8 cellular contexts compared by ENCODE assay signal in the genomic region with DNA sequence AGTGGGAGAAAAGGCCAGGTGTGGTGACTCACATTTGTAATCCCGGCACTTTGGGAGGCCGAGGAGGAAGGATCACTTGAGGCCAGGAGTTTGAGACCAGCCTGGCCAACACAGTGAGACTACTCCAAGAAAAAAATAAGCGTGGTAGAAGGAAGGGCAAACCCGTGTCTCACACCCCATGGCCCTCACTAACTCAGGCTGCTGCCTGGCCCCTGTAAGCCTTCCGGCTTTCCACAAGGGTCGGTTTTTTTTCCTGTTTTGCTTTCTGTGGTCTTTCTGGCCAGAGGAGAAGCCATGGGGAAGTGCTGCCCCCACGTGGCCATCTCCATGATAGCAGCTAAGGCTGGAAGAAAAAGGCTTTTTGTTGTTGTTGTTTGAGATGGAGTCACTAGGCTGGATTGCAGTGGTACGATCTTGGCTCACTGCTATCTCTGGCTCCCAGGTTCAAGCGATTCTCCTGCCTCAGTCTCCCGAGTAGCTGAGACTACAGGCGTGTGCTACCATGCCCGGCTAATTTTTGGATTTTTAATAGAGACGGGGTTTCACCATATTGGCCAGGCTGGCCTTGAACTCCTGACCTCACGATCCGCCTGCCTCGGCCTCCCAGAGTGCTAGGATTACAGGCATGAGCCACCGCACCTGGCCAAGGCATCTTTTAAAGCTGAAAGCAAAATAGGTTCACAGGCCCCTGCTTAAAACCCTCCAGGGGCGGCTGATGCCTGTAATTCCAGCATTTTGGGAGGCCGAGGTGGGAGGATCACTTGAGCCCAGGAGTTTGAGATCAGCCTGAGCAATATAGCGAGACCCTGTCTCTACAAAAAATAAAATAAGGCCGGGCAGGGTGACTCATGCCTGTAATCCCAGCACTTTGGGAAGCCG. TPM values are rescaled to one million over a fixed set of nuclear protein-coding genes. Genes with fewer than 3 reads are reported as not detected.
DNase-seq lines count a peak whose midpoint lies in the region; ATAC-seq lines count a peak whose summit lies in the region.

No MANE protein-coding gene starts in this region.

- CTCF ChIA-PET in CD4-positive, alpha-beta memory T cell (lab: Charles Lee; ENCODE audit: partially characterized antibody): interaction anchor here (0.7 to 6.7 kb wide), 19 partner anchors 8 to 242 kb away, joined by 3 to 123 read pairs (median 3); a partner anchor contains a TSS

- H3K27me3 ChIP-seq in CD4-positive, alpha-beta memory T cell (ENCODE audit: insufficient read depth, low read length): no peaks in the 10 kb centered on the region

- intact Hi-C loops in CD4-positive, alpha-beta memory T cell (cut with micrococcal nuclease): loop anchor here (2.0 kb wide), 2 partner anchors 238 to 478 kb away; no protein-coding TSS in a partner anchor

- H3K36me3 Mint-ChIP-seq in CD4-positive, alpha-beta memory T cell: peaks cover 0 to 2% of the 10 kb centered on the region in 2 donors
- no peaks in the 10 kb centered on the region for H3K36me3 Mint-ChIP-seq in natural killer cell treated with Interleukin-12 subunit alpha and Interleukin-12 subunit beta and Interleukin-15 and Interleukin-18, amount 100 ng/mL, for 72 hours

- H3K36me3 ChIP-seq in CD4-positive, alpha-beta memory T cell (ENCODE audit: insufficient read depth, low read length): no peaks in the 10 kb centered on the region

- ATAC-seq in natural killer cell treated with Interleukin-12 subunit alpha and Interleukin-12 subunit beta and Interleukin-15 and Interleukin-18, amount 100 ng/mL, for 72 hours: peak; percentile 32 to 53
- no peak for ATAC-seq in GM18907 (IDR thresholded peaks at IDR 0.05; ENCODE audit: unreplicated experiment)

- H3K4me3 ChIP-seq in CD4-positive, alpha-beta memory T cell (ENCODE audit: low read length in 2 of 2): no peak overlapping the region

- H3K27ac ChIP-seq in CD4-positive, alpha-beta memory T cell (ENCODE audit: low read depth, low read length): no peak overlapping the region

- peaks cover 67% of the 10 kb centered on the region for H3K4me1 ChIP-seq in CD4-positive, alpha-beta memory T cell (ENCODE audit: insufficient read depth, low read length)

- peak overlapping the region in 6 of 8 donors; percentile 17 to 72 (median 66) for H3K4me3 Mint-ChIP-seq in CD4-positive, alpha-beta memory T cell
- H3K4me3 Mint-ChIP-seq in natural killer cell treated with Interleukin-12 subunit alpha and Interleukin-12 subunit beta and Interleukin-15 and Interleukin-18, amount 100 ng/mL, for 72 hours: peak overlapping the region; percentile 15

- peak overlapping the region; percentile 54 to 92 (median 85) for H3K27ac Mint-ChIP-seq in CD4-positive, alpha-beta memory T cell
- H3K27ac Mint-ChIP-seq in natural killer cell treated with Interleukin-12 subunit alpha and Interleukin-12 subunit beta and Interleukin-15 and Interleukin-18, amount 100 ng/mL, for 72 hours: peak overlapping the region in 1 of 2 donors; percentile 69

- DNase-seq in CD4-positive, alpha-beta memory T cell: peak; percentile 70 to 81 (median 79)
- peak; percentile 68 for DNase-seq in HT1080 (ENCODE audit: low read depth)
- peak; percentile 81 for DNase-seq in OCI-M1 (lab: John Stamatoyannopoulos, UW)
- peak; percentile 93 for DNase-seq in activated T-cell treated with anti-CD3 and anti-CD28 coated beads, Interleukin-2, amount 50 U/mL, for 1 hour
- DNase-seq in fibroblast of gingiva (ENCODE audit: low read depth): peak; percentile 47
- peak; percentile 79 for DNase-seq in natural killer cell treated with Interleukin-12 subunit alpha and Interleukin-12 subunit beta and Interleukin-15 and Interleukin-18, amount 100 ng/mL, for 72 hours (ENCODE audit: low spot score)
- DNase-seq in stimulated activated naive CD4-positive, alpha-beta T cell treated with Interleukin-2 at 50 U/mL for 16 hours (lab: John Stamatoyannopoulos, UW): peak; percentile 80

- H3K27me3 Mint-ChIP-seq in CD4-positive, alpha-beta memory T cell: no peaks in the 10 kb centered on the region
- peaks cover 0 to 6% of the 10 kb centered on the region in 2 donors for H3K27me3 Mint-ChIP-seq in natural killer cell treated with Interleukin-12 subunit alpha and Interleukin-12 subunit beta and Interleukin-15 and Interleukin-18, amount 100 ng/mL, for 72 hours

- H3K9me3 Mint-ChIP-seq in CD4-positive, alpha-beta memory T cell: peaks cover 0 to 6% (median 0%) of the 10 kb centered on the region in 8 donors
- H3K9me3 Mint-ChIP-seq in natural killer cell treated with Interleukin-12 subunit alpha and Interleukin-12 subunit beta and Interleukin-15 and Interleukin-18, amount 100 ng/mL, for 72 hours: no peaks in the 10 kb centered on the region

- peaks cover 44 to 65% (median 50%) of the 10 kb centered on the region in 4 donors for H3K4me1 Mint-ChIP-seq in CD4-positive, alpha-beta memory T cell
- peaks cover 46% of the 10 kb centered on the region in 2 donors for H3K4me1 Mint-ChIP-seq in natural killer cell treated with Interleukin-12 subunit alpha and Interleukin-12 subunit beta and Interleukin-15 and Interleukin-18, amount 100 ng/mL, for 72 hours (ENCODE audit: low read depth in 2 of 2)

- POLR2A ChIA-PET in CD4-positive, alpha-beta memory T cell (lab: Charles Lee; ENCODE audit: partially characterized antibody): interaction anchor here (0.6 to 4.7 kb wide), 13 partner anchors 9 to 241 kb away, joined by 3 to 36 read pairs (median 4); a partner anchor contains a TSS

- H3K9me3 ChIP-seq in CD4-positive, alpha-beta memory T cell (ENCODE audit: control insufficient read depth in 1 of 2, low read length in 2 of 2): no peaks in the 10 kb centered on the region

RNA-seq across cellular contexts. Expression of a gene that starts 7.5 kb away (rescaled TPM):
- total RNA-seq in CD4-positive, alpha-beta memory T cell: 10 to 100 TPM; 82.3 to 83.8 TPM
- 10 to 100 TPM in 1 of 2 donors, 1 to 10 TPM in 1; 2.2 to 11.1 TPM for polyA plus RNA-seq in CD4-positive, alpha-beta memory T cell
- 20.5 and 20.7 TPM in 2 replicates for total RNA-seq in HT1080 (2014; rRNA removed; shearing (Covaris generic))
- 15.0 and 17.3 TPM in 2 replicates for polyA plus RNA-seq in HT1080 (2015; cell fraction: cytosol; rRNA removed)
- polyA plus RNA-seq in HT1080 (2015; cell fraction: nucleus; rRNA removed): 22.2 and 23.3 TPM in 2 replicates
- total RNA-seq in natural killer cell treated with Interleukin-12 subunit alpha and Interleukin-12 subunit beta and Interleukin-15 and Interleukin-18, amount 100 ng/mL, for 72 hours: 10 to 100 TPM; 42.3 to 56.3 TPM

RNA-seq across cellular contexts. Expression of a gene that starts 47.0 kb away (rescaled TPM):
- total RNA-seq in CD4-positive, alpha-beta memory T cell: 1 to 10 TPM; 1.2 to 2.2 TPM
- polyA plus RNA-seq in CD4-positive, alpha-beta memory T cell: under 1 TPM; 0.06 to 0.13 TPM
- total RNA-seq in HT1080 (2014; rRNA removed; shearing (Covaris generic)): 0.11 and 0.50 TPM in 2 replicates
- 0.07 and 0.12 TPM in 2 replicates for polyA plus RNA-seq in HT1080 (2015; cell fraction: cytosol; rRNA removed)
- polyA plus RNA-seq in HT1080 (2015; cell fraction: nucleus; rRNA removed): 0.24 and 0.27 TPM in 2 replicates
- 1 to 10 TPM; 1.1 to 1.7 TPM for total RNA-seq in natural killer cell treated with Interleukin-12 subunit alpha and Interleukin-12 subunit beta and Interleukin-15 and Interleukin-18, amount 100 ng/mL, for 72 hours
